In the genomic region with DNA sequence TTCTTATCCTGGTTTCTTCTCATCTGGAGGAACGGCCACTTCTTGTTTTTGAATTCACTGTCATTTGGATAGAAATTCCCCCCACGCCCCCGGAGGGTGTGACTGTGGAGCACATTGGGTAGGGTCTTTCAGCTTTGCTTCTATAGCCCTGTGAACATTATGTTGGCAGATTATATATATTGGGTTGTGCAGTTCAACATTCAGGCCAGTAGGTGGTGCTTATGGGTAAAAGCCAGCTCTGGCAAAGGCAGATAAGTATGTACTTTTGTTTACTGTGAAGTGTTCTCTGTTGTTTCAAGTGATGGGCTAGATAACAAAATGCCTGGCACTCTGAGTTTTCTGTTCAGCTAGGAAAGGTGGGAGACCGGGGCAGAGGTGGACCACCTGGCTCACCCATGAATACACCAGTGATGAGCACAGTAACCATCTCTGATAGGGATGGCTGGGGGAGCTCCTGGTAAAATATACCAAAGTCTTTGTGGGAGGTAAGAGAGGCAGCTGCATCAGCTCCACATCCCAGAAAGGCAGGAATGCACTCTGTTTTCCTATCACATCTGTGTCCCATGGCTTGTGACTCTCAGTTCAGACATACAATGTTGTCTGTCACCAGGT, we compare ENCODE assay signal across 8 cellular contexts.
DNase-seq lines count a peak whose midpoint lies in the region; ATAC-seq and TF ChIP-seq lines count a peak whose summit lies in the region.

No MANE protein-coding gene starts in this region.

- no peak overlapping the region for H2AFZ ChIP-seq in OCI-LY3 (ENCODE audit: low read depth, low read length)

- H3K9me3 ChIP-seq in left ventricle myocardium inferior (replicated peaks): peaks cover 33% of the 10 kb centered on the region
- H3K9me3 ChIP-seq in OCI-LY3 (ENCODE audit: insufficient read depth, low read length): no peaks in the 10 kb centered on the region
- H3K9me3 ChIP-seq in esophagus muscularis mucosa: peaks cover 0 to 7% (median 5%) of the 10 kb centered on the region in 4 donors

- H4K20me1 ChIP-seq in OCI-LY3 (ENCODE audit: insufficient read depth, low read length): no peaks in the 10 kb centered on the region

- WGBS in esophagus muscularis mucosa: 68% methylated on average over 4 of the region's 4 CpGs

- no peak for ATAC-seq in Right ventricle myocardium inferior
- peak; percentile 60 for ATAC-seq in HG03175 (IDR thresholded peaks at IDR 0.05; ENCODE audit: unreplicated experiment)
- ATAC-seq in GM21515 (IDR thresholded peaks at IDR 0.05; ENCODE audit: unreplicated experiment): no peak

- H3K4me1 ChIP-seq in left ventricle myocardium inferior: no peaks in the 10 kb centered on the region
- H3K4me1 ChIP-seq in OCI-LY3 (ENCODE audit: low read length): no peaks in the 10 kb centered on the region
- H3K4me1 ChIP-seq in esophagus muscularis mucosa: no peaks in the 10 kb centered on the region

- TF ChIP-seq EP300 in esophagus muscularis mucosa (IDR thresholded peaks at IDR 0.05): no peak

- no peaks in the 10 kb centered on the region for H3K79me2 ChIP-seq in OCI-LY3 (ENCODE audit: low read length)

- H3K27me3 ChIP-seq in left ventricle myocardium inferior (ENCODE audit: low read depth) (no peaks in the 10 kb centered on the region), OCI-LY3 (ENCODE audit: low read depth, low read length) (no peaks in the 10 kb centered on the region), esophagus muscularis mucosa (no peaks in the 10 kb centered on the region)

- intact Hi-C loops in left ventricle myocardium inferior (cut with micrococcal nuclease): no loop called here
- intact Hi-C loops in Right ventricle myocardium inferior (cut with DNase I): no loop called here
- intact Hi-C loops in esophagus muscularis mucosa (cut with DNase I): no loop called here

- TF ChIP-seq CTCF in left ventricle myocardium inferior (IDR thresholded peaks at IDR 0.05; ENCODE audit: borderline replicate concordance): peak; percentile 67
- TF ChIP-seq CTCF in OCI-LY3 (IDR thresholded peaks at IDR 0.05; ENCODE audit: low read depth, low read length): peak; percentile 69
- TF ChIP-seq CTCF in esophagus muscularis mucosa (IDR thresholded peaks at IDR 0.05): peak; percentile 51 to 70 (median 55)

- H3K36me3 ChIP-seq in left ventricle myocardium inferior (no peaks in the 10 kb centered on the region), OCI-LY3 (replicated peaks; ENCODE audit: low read depth, low read length) (no peaks in the 10 kb centered on the region), esophagus muscularis mucosa (no peaks in the 10 kb centered on the region)

- no peak overlapping the region for H3K4me2 ChIP-seq in OCI-LY3 (ENCODE audit: low read length)

- no peak overlapping the region for H3K27ac ChIP-seq in left ventricle myocardium inferior (replicated peaks)
- no peak overlapping the region for H3K27ac ChIP-seq in OCI-LY3 (ENCODE audit: low read length)
- no peak overlapping the region for H3K27ac ChIP-seq in esophagus muscularis mucosa (replicated peaks in 1 of 4)

- DNase-seq in left ventricle myocardium inferior (no peak), Right ventricle myocardium inferior (ENCODE audit: missing footprints) (no peak), esophagus muscularis mucosa (ENCODE audit: extremely low spot score) (no peak), putamen (ENCODE audit: low spot score) (peak; percentile 5), NCI-H1092 treated with DMSO at 0.1 percent for 48 hours (lab: John Stamatoyannopoulos, UW) (no peak)

- no peak overlapping the region for H3K9ac ChIP-seq in OCI-LY3 (ENCODE audit: low read length)

- TF ChIP-seq POLR2A in esophagus muscularis mucosa (IDR thresholded peaks at IDR 0.05; ENCODE audit: low read depth): no peak

- H3K4me3 ChIP-seq in left ventricle myocardium inferior: no peak overlapping the region
- H3K4me3 ChIP-seq in OCI-LY3 (ENCODE audit: low read length): no peak overlapping the region
- H3K4me3 ChIP-seq in esophagus muscularis mucosa: no peak overlapping the region
